In genomic region chr7:89085580-89085979, GRCh38 we compare ENCODE assay signal across 1 cellular context.
TF ChIP-seq lines count a peak whose summit lies in the region.

No MANE protein-coding gene starts in this region.

TF ChIP-seq in SK-N-SH, 30 proteins besides CTCF, POLR2A, EP300 and RAD21 (continued from another document):
- peak; percentile 72 for TF ChIP-seq FOXJ3 (CRISPR knock-in tag; IDR thresholded peaks at IDR 0.05)
- TF ChIP-seq EZH2phosphoT487 (IDR thresholded peaks at IDR 0.05; ENCODE audit: borderline replicate concordance, low read depth) = no peak
- peak; percentile 90 for TF ChIP-seq GATA2 (CRISPR knock-in tag; IDR thresholded peaks at IDR 0.05)
- no peak for TF ChIP-seq TEAD4 (IDR thresholded peaks at IDR 0.05; ENCODE audit: borderline replicate concordance, insufficient read depth)
- TF ChIP-seq RFX5 (IDR thresholded peaks at IDR 0.05; ENCODE audit: low read length) = no peak
